Comparison of ENCODE assay signal across 2 cellular contexts in the genomic region with DNA sequence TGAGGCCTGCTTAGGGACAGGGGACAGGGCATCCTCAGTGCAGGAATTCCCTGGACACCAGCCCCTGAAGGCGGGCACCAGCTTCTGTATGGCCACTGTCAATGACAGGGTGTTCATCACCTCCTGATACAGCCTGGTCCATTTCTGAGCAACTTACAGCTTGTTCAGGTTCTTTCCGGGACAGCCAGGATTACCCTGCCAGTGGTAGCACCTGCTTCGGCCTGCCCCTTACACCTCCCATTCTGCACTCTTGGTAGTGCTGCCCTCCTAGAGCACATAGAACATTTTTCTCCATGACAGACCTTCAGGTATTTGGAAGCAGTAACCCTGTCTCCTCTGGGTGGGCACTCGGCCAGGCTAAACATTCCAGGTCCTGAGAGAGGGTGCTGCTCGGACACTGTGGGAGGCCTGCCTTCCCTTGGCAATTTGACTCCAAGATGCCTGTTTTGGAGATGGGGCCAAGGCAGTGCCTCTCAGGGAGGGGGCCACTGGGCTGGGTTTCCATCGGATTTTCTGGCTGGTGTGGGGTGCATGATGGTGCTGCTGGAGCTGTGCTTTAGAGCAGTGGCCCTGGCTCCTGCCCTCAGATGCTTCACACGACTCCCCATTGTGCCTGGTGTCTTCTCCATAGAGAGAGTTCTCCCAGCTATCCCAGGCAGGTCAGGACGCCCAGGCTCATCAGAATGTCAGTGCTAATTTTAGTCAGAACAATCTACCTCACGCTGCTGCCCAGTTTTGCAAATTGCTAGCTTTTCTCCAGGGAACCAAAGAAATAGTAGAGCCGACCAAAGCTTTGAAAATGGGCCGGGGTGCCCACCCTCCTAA.
TF ChIP-seq lines count a peak whose summit lies in the region.

No MANE protein-coding gene starts in this region.

TF ChIP-seq in Ishikawa, 13 proteins besides CTCF, POLR2A, EP300 and RAD21:
- TF ChIP-seq TEAD4 (IDR thresholded peaks at IDR 0.05) (peak; percentile 94), YY1 (IDR thresholded peaks at IDR 0.05; ENCODE audit: low read depth) (peak; percentile 5; the same call in 1 of the 2 replicates), TCF12 (IDR thresholded peaks at IDR 0.05; ENCODE audit: low read depth) (peak; percentile 71), ZBTB7A (IDR thresholded peaks at IDR 0.05; ENCODE audit: low read depth) (no peak), NFIC (IDR thresholded peaks at IDR 0.05) (peak; percentile 94), EGR1 (IDR thresholded peaks at IDR 0.05) (no peak)
- TF ChIP-seq, protein P1, sequence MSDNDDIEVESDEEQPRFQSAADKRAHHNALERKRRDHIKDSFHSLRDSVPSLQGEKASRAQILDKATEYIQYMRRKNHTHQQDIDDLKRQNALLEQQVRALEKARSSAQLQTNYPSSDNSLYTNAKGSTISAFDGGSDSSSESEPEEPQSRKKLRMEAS (IDR thresholded peaks at IDR 0.05), result no peak
- TF ChIP-seq, protein P2, sequence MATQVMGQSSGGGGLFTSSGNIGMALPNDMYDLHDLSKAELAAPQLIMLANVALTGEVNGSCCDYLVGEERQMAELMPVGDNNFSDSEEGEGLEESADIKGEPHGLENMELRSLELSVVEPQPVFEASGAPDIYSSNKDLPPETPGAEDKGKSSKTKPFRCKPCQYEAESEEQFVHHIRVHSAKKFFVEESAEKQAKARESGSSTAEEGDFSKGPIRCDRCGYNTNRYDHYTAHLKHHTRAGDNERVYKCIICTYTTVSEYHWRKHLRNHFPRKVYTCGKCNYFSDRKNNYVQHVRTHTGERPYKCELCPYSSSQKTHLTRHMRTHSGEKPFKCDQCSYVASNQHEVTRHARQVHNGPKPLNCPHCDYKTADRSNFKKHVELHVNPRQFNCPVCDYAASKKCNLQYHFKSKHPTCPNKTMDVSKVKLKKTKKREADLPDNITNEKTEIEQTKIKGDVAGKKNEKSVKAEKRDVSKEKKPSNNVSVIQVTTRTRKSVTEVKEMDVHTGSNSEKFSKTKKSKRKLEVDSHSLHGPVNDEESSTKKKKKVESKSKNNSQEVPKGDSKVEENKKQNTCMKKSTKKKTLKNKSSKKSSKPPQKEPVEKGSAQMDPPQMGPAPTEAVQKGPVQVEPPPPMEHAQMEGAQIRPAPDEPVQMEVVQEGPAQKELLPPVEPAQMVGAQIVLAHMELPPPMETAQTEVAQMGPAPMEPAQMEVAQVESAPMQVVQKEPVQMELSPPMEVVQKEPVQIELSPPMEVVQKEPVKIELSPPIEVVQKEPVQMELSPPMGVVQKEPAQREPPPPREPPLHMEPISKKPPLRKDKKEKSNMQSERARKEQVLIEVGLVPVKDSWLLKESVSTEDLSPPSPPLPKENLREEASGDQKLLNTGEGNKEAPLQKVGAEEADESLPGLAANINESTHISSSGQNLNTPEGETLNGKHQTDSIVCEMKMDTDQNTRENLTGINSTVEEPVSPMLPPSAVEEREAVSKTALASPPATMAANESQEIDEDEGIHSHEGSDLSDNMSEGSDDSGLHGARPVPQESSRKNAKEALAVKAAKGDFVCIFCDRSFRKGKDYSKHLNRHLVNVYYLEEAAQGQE (IDR thresholded peaks at IDR 0.05; ENCODE audit: low read depth), result no peak

TF ChIP-seq in H1, 55 proteins besides CTCF, POLR2A, EP300 and RAD21:
- TF ChIP-seq, protein P1 (IDR thresholded peaks at IDR 0.05), result no peak
- TF ChIP-seq BCL11A (IDR thresholded peaks at IDR 0.05; ENCODE audit: low read depth in 2 of 2, low read length in 2 of 2), result no peak
- TF ChIP-seq GTF2F1 (IDR thresholded peaks at IDR 0.05; ENCODE audit: borderline replicate concordance, low read depth, low read length), result no peak
- TF ChIP-seq RFX5 (IDR thresholded peaks at IDR 0.05; ENCODE audit: borderline replicate concordance, low read depth, low read length), result no peak
- no peak for TF ChIP-seq PHF8 (conservative IDR thresholded peaks at IDR 0.05; ENCODE audit: low read depth, low read length)
- TF ChIP-seq RNF2 (IDR thresholded peaks at IDR 0.05; ENCODE audit: borderline replicate concordance, low read depth, low read length, missing control alignments, poor library complexity, severe bottlenecking), result no peak
- TF ChIP-seq, protein P3, sequence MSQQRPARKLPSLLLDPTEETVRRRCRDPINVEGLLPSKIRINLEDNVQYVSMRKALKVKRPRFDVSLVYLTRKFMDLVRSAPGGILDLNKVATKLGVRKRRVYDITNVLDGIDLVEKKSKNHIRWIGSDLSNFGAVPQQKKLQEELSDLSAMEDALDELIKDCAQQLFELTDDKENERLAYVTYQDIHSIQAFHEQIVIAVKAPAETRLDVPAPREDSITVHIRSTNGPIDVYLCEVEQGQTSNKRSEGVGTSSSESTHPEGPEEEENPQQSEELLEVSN (IDR thresholded peaks at IDR 0.05), result no peak
- TF ChIP-seq SIN3A (conservative IDR thresholded peaks at IDR 0.05 in 1 of 2, IDR thresholded peaks at IDR 0.05 in 1 of 2; ENCODE audit: low read depth in 1 of 2, low read length in 2 of 2), result no peak
- no peak for TF ChIP-seq ZNF274 (IDR thresholded peaks at IDR 0.05; ENCODE audit: borderline replicate concordance, extremely low read depth, low read length)
- no peak for TF ChIP-seq SP4 (IDR thresholded peaks at IDR 0.05; ENCODE audit: low read length)
- TF ChIP-seq KDM4A (IDR thresholded peaks at IDR 0.05; ENCODE audit: low read depth, low read length, severe bottlenecking), result no peak
- TF ChIP-seq BACH1 (IDR thresholded peaks at IDR 0.05; ENCODE audit: low read length), result no peak
- no peak for TF ChIP-seq POU5F1 (IDR thresholded peaks at IDR 0.05; ENCODE audit: low read depth, low read length)
- TF ChIP-seq, protein P4, sequence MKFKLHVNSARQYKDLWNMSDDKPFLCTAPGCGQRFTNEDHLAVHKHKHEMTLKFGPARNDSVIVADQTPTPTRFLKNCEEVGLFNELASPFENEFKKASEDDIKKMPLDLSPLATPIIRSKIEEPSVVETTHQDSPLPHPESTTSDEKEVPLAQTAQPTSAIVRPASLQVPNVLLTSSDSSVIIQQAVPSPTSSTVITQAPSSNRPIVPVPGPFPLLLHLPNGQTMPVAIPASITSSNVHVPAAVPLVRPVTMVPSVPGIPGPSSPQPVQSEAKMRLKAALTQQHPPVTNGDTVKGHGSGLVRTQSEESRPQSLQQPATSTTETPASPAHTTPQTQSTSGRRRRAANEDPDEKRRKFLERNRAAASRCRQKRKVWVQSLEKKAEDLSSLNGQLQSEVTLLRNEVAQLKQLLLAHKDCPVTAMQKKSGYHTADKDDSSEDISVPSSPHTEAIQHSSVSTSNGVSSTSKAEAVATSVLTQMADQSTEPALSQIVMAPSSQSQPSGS (IDR thresholded peaks at IDR 0.05; ENCODE audit: low read length), result no peak
- no peak for TF ChIP-seq NANOG (IDR thresholded peaks at IDR 0.05; ENCODE audit: insufficient read depth, low read depth, low read length, poor library complexity, severe bottlenecking)
- no peak for TF ChIP-seq SIRT6 (IDR thresholded peaks at IDR 0.05; ENCODE audit: low read length)
- TF ChIP-seq, protein P5, sequence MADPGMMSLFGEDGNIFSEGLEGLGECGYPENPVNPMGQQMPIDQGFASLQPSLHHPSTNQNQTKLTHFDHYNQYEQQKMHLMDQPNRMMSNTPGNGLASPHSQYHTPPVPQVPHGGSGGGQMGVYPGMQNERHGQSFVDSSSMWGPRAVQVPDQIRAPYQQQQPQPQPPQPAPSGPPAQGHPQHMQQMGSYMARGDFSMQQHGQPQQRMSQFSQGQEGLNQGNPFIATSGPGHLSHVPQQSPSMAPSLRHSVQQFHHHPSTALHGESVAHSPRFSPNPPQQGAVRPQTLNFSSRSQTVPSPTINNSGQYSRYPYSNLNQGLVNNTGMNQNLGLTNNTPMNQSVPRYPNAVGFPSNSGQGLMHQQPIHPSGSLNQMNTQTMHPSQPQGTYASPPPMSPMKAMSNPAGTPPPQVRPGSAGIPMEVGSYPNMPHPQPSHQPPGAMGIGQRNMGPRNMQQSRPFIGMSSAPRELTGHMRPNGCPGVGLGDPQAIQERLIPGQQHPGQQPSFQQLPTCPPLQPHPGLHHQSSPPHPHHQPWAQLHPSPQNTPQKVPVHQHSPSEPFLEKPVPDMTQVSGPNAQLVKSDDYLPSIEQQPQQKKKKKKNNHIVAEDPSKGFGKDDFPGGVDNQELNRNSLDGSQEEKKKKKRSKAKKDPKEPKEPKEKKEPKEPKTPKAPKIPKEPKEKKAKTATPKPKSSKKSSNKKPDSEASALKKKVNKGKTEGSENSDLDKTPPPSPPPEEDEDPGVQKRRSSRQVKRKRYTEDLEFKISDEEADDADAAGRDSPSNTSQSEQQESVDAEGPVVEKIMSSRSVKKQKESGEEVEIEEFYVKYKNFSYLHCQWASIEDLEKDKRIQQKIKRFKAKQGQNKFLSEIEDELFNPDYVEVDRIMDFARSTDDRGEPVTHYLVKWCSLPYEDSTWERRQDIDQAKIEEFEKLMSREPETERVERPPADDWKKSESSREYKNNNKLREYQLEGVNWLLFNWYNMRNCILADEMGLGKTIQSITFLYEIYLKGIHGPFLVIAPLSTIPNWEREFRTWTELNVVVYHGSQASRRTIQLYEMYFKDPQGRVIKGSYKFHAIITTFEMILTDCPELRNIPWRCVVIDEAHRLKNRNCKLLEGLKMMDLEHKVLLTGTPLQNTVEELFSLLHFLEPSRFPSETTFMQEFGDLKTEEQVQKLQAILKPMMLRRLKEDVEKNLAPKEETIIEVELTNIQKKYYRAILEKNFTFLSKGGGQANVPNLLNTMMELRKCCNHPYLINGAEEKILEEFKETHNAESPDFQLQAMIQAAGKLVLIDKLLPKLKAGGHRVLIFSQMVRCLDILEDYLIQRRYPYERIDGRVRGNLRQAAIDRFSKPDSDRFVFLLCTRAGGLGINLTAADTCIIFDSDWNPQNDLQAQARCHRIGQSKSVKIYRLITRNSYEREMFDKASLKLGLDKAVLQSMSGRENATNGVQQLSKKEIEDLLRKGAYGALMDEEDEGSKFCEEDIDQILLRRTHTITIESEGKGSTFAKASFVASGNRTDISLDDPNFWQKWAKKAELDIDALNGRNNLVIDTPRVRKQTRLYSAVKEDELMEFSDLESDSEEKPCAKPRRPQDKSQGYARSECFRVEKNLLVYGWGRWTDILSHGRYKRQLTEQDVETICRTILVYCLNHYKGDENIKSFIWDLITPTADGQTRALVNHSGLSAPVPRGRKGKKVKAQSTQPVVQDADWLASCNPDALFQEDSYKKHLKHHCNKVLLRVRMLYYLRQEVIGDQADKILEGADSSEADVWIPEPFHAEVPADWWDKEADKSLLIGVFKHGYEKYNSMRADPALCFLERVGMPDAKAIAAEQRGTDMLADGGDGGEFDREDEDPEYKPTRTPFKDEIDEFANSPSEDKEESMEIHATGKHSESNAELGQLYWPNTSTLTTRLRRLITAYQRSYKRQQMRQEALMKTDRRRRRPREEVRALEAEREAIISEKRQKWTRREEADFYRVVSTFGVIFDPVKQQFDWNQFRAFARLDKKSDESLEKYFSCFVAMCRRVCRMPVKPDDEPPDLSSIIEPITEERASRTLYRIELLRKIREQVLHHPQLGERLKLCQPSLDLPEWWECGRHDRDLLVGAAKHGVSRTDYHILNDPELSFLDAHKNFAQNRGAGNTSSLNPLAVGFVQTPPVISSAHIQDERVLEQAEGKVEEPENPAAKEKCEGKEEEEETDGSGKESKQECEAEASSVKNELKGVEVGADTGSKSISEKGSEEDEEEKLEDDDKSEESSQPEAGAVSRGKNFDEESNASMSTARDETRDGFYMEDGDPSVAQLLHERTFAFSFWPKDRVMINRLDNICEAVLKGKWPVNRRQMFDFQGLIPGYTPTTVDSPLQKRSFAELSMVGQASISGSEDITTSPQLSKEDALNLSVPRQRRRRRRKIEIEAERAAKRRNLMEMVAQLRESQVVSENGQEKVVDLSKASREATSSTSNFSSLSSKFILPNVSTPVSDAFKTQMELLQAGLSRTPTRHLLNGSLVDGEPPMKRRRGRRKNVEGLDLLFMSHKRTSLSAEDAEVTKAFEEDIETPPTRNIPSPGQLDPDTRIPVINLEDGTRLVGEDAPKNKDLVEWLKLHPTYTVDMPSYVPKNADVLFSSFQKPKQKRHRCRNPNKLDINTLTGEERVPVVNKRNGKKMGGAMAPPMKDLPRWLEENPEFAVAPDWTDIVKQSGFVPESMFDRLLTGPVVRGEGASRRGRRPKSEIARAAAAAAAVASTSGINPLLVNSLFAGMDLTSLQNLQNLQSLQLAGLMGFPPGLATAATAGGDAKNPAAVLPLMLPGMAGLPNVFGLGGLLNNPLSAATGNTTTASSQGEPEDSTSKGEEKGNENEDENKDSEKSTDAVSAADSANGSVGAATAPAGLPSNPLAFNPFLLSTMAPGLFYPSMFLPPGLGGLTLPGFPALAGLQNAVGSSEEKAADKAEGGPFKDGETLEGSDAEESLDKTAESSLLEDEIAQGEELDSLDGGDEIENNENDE (IDR thresholded peaks at IDR 0.05; ENCODE audit: insufficient replicate concordance, low read length), result no peak
